ENCODE assay signal across 30 cellular contexts in genomic region chr12:49535921-49536525, GRCh38. TPM values are rescaled to one million over a fixed set of nuclear protein-coding genes. Genes with fewer than 3 reads are reported as not detected.
DNase-seq lines count a peak whose midpoint lies in the region; ATAC-seq, FAIRE-seq and TF ChIP-seq lines count a peak whose summit lies in the region.
"Had no signal": no experiment of that assay in that cellular context is flagged by ENCODE, and none has a peak within 500 bp of the region (broad histone marks: within the 10 kb centered on the region; RNA-seq: fewer than 3 reads in every experiment).

No MANE protein-coding gene starts in this region.

- H4K20me1 ChIP-seq in DOHH2 (ENCODE audit: control insufficient read depth, insufficient read depth, low read depth, low read length): no peaks in the 10 kb centered on the region

- H3K27me3 Mint-ChIP-seq in central memory CD8-positive, alpha-beta T cell: no peaks in the 10 kb centered on the region
- H3K27me3 Mint-ChIP-seq in glutamatergic neuron (ENCODE audit: unreplicated experiment): peaks cover 6% of the 10 kb centered on the region
- H3K27me3 Mint-ChIP-seq: activated naive CD4-positive, alpha-beta T cell treated with anti-CD3 and anti-CD28 coated beads, Interleukin-2, amount 50 U/mL, for 24 hours had no signal

- H3K9me3 ChIP-seq in DOHH2 (ENCODE audit: control insufficient read depth, insufficient read depth, low read length) (no peaks in the 10 kb centered on the region), neutrophil (no peaks in the 10 kb centered on the region)
- H3K9me3 ChIP-seq: prostate gland, tibial artery had no signal

- FAIRE-seq in HTR-8/SVneo (lab: Jason Lieb, UNC): peak; percentile 9
- FAIRE-seq: GM12892, GM19239, small intestine had no signal

- H3K27me3 ChIP-seq in DOHH2 (ENCODE audit: control insufficient read depth, low read length) (peaks cover 10% of the 10 kb centered on the region), neutrophil (peaks cover 86% of the 10 kb centered on the region)

- peak overlapping the region; percentile 4 for H3K27ac Mint-ChIP-seq in central memory CD8-positive, alpha-beta T cell (ENCODE audit: low read depth)
- no peak overlapping the region for H3K27ac Mint-ChIP-seq in glutamatergic neuron (ENCODE audit: unreplicated experiment)
- H3K27ac Mint-ChIP-seq: activated CD4-positive, alpha-beta T cell treated with anti-CD3 and anti-CD28 coated beads for 36 hours; mesothelial cell of epicardium; natural killer cell treated with Interleukin-12 subunit alpha and Interleukin-12 subunit beta and Interleukin-15 and Interleukin-18, amount 100 ng/mL, for 72 hours had no signal

- H3F3A ChIP-seq in DOHH2 (ENCODE audit: control insufficient read depth, insufficient read depth): peaks cover 21% of the 10 kb centered on the region

- peak overlapping the region; percentile 72 for H3K4me2 ChIP-seq in DOHH2 (ENCODE audit: low read length)

- TF ChIP-seq CTCF in DOHH2 (IDR thresholded peaks at IDR 0.05; ENCODE audit: low read depth, low read length, poor library complexity, severe bottlenecking): no peak
- TF ChIP-seq CTCF in neutrophil (IDR thresholded peaks at IDR 0.05): no peak
- TF ChIP-seq CTCF in GM10266 (IDR thresholded peaks at IDR 0.05; ENCODE audit: control insufficient read depth, insufficient read depth, low read depth, missing control alignments): no peak
- no peak for TF ChIP-seq CTCF in glutamatergic neuron (IDR thresholded peaks at IDR 0.05; ENCODE audit: partially characterized antibody, unreplicated experiment)

- no peak overlapping the region for H3K4me3 Mint-ChIP-seq in central memory CD8-positive, alpha-beta T cell
- H3K4me3 Mint-ChIP-seq in glutamatergic neuron (ENCODE audit: unreplicated experiment): no peak overlapping the region
- H3K4me3 Mint-ChIP-seq: activated CD4-positive, alpha-beta T cell treated with anti-CD3 and anti-CD28 coated beads for 36 hours; activated naive CD4-positive, alpha-beta T cell treated with anti-CD3 and anti-CD28 coated beads, Interleukin-2, amount 50 U/mL, for 24 hours; natural killer cell treated with Interleukin-12 subunit alpha and Interleukin-12 subunit beta and Interleukin-15 and Interleukin-18, amount 100 ng/mL, for 72 hours had no signal

- H3K4me1 ChIP-seq in DOHH2 (ENCODE audit: control insufficient read depth, low read length) (peaks cover 44% of the 10 kb centered on the region), neutrophil (ENCODE audit: control insufficient read depth in 1 of 2, insufficient read depth in 1 of 2, low read depth in 1 of 2, low read length in 1 of 2) (peaks cover 25 to 41% of the 10 kb centered on the region in 2 experiments)

- peaks cover 6% of the 10 kb centered on the region for H3K4me1 Mint-ChIP-seq in central memory CD8-positive, alpha-beta T cell
- H3K4me1 Mint-ChIP-seq in glutamatergic neuron (ENCODE audit: low read depth, unreplicated experiment): peaks cover 4% of the 10 kb centered on the region

- H3K27ac ChIP-seq in DOHH2 (ENCODE audit: low read depth, low read length): peak overlapping the region; percentile 80
- peak overlapping the region; percentile 12 for H3K27ac ChIP-seq in neutrophil
- no peak overlapping the region for H3K27ac ChIP-seq in substantia nigra (ENCODE audit: low read depth, low read length, poor library complexity, severe bottlenecking)
- H3K27ac ChIP-seq: prostate gland, tibial artery had no signal

- no peaks in the 10 kb centered on the region for H3K79me2 ChIP-seq in DOHH2 (ENCODE audit: control insufficient read depth, low read length)

- H3K4me3 ChIP-seq in DOHH2 (ENCODE audit: low read length): peak overlapping the region; percentile 72
- H3K4me3 ChIP-seq in neutrophil (ENCODE audit: low read depth in 1 of 2, low read length in 1 of 2): peak overlapping the region in 1 of 2 experiments; percentile 16
- H3K4me3 ChIP-seq: prostate gland, tibial artery had no signal

- ATAC-seq in central memory CD8-positive, alpha-beta T cell (replicated peaks; ENCODE audit: extremely low read depth, poor library complexity, severe bottlenecking): no peak
- ATAC-seq: activated CD4-positive, alpha-beta T cell treated with anti-CD3 and anti-CD28 coated beads for 36 hours; left lobe of liver; natural killer cell treated with Interleukin-12 subunit alpha and Interleukin-12 subunit beta and Interleukin-15 and Interleukin-18, amount 100 ng/mL, for 72 hours; Right ventricle myocardium inferior had no signal

- no peaks in the 10 kb centered on the region for H3K9me3 Mint-ChIP-seq in central memory CD8-positive, alpha-beta T cell
- H3K9me3 Mint-ChIP-seq in glutamatergic neuron (ENCODE audit: unreplicated experiment): no peaks in the 10 kb centered on the region
- H3K9me3 Mint-ChIP-seq: activated naive CD4-positive, alpha-beta T cell treated with anti-CD3 and anti-CD28 coated beads, Interleukin-2, amount 50 U/mL, for 24 hours; CD8-positive, alpha-beta memory T cell; dendritic cell treated with granulocyte-macrophage colony-stimulating factor and Interleukin-4, amounts not matched to agents 40 ng/mL and 50 ng/mL, for 4 days; mesothelial cell of epicardium; natural killer cell treated with Interleukin-12 subunit alpha and Interleukin-12 subunit beta and Interleukin-15 and Interleukin-18, amount 100 ng/mL, for 72 hours had no signal

- no peak for DNase-seq in HTR-8/SVneo (ENCODE audit: insufficient read length, low spot score)
- DNase-seq in central memory CD8-positive, alpha-beta T cell (ENCODE audit: low spot score in 2 of 2): no peak
- no peak for DNase-seq in DMS53 (lab: John Stamatoyannopoulos, UW)
- no peak for DNase-seq in GM10266 (ENCODE audit: extremely low spot score)
- no peak for DNase-seq in glutamatergic neuron
- DNase-seq in substantia nigra (lab: John Stamatoyannopoulos, UW): no peak
- DNase-seq: activated CD4-positive, alpha-beta T cell treated with anti-CD3 and anti-CD28 coated beads for 36 hours; anterior cingulate cortex; CD8-positive, alpha-beta memory T cell; GOT3; IMR-90; MM.1S; NCI-H1436 treated with DMSO at 0.1 percent for 48 hours; NCI-H2171; NCI-H524 treated with DMSO at 0.1 percent for 48 hours; small intestine; stimulated activated CD4-positive, alpha-beta T cell treated with anti-CD3 and anti-CD28 coated beads, Interleukin-4, amount 100 ng/mL, for 1 hour; stimulated activated naive CD4-positive, alpha-beta T cell treated with Interleukin-2 at 50 U/mL for 16 hours; tibial artery had no signal

- H3K36me3 ChIP-seq in DOHH2 (ENCODE audit: control insufficient read depth, low read length): no peaks in the 10 kb centered on the region
- no peaks in the 10 kb centered on the region for H3K36me3 ChIP-seq in neutrophil
- H3K36me3 ChIP-seq: prostate gland, tibial artery had no signal

- peaks cover 5% of the 10 kb centered on the region for H3K36me3 Mint-ChIP-seq in central memory CD8-positive, alpha-beta T cell (ENCODE audit: insufficient read depth)
- no peaks in the 10 kb centered on the region for H3K36me3 Mint-ChIP-seq in glutamatergic neuron (ENCODE audit: unreplicated experiment)
- H3K36me3 Mint-ChIP-seq: activated naive CD4-positive, alpha-beta T cell treated with anti-CD3 and anti-CD28 coated beads, Interleukin-2, amount 50 U/mL, for 24 hours; CD8-positive, alpha-beta memory T cell; mesothelial cell of epicardium; natural killer cell treated with Interleukin-12 subunit alpha and Interleukin-12 subunit beta and Interleukin-15 and Interleukin-18, amount 100 ng/mL, for 72 hours had no signal

- no peaks in the 10 kb centered on the region for H3K9me2 ChIP-seq in DOHH2 (replicated peaks; ENCODE audit: control insufficient read depth, low read length)

RNA-seq across cellular contexts. Expression of gene KCNH3, which starts 2.8 kb away (rescaled TPM):
- total RNA-seq in glutamatergic neuron (ENCODE audit: unreplicated experiment): 5.9 TPM
- total RNA-seq: IMR-90 had no signal

RNA-seq across cellular contexts. Expression of gene MCRS1, which starts 31.9 kb away (rescaled TPM):
- 103 TPM for total RNA-seq in glutamatergic neuron (ENCODE audit: unreplicated experiment)
